ENCODE assay signal across 8 cellular contexts in genomic region chr1:47725732-47726495, GRCh38.
DNase-seq lines count a peak whose midpoint lies in the region; ATAC-seq, FAIRE-seq and TF ChIP-seq lines count a peak whose summit lies in the region.

No MANE protein-coding gene starts in this region.

- TF ChIP-seq CTCF in cardiac muscle cell (IDR thresholded peaks at IDR 0.05; ENCODE audit: low read depth, low read length) = peak; percentile 96
- peak; percentile 90 for TF ChIP-seq CTCF in progenitor cell of endocrine pancreas (IDR thresholded peaks at IDR 0.05; ENCODE audit: unreplicated experiment)

- H3K4me3 Mint-ChIP-seq in progenitor cell of endocrine pancreas (ENCODE audit: low read depth) = no peak overlapping the region

- no peaks in the 10 kb centered on the region for H3K9me3 Mint-ChIP-seq in activated naive CD4-positive, alpha-beta T cell treated with anti-CD3 and anti-CD28 coated beads, Interleukin-2, amount 50 U/mL, for 72 hours
- no peaks in the 10 kb centered on the region for H3K9me3 Mint-ChIP-seq in progenitor cell of endocrine pancreas (ENCODE audit: low read depth)

- no peaks in the 10 kb centered on the region for H3K36me3 ChIP-seq in ES-I3 (ENCODE audit: insufficient read depth, low read length)
- H3K36me3 ChIP-seq in cardiac muscle cell = no peaks in the 10 kb centered on the region

- H3K9me3 ChIP-seq in ES-I3 (ENCODE audit: control insufficient read depth, insufficient read depth, low read length) (no peaks in the 10 kb centered on the region), cardiac muscle cell (ENCODE audit: low read depth) (no peaks in the 10 kb centered on the region)

- H3K9ac ChIP-seq in ES-I3 (ENCODE audit: low read depth, low read length) = peak overlapping the region; percentile 9; the same call in 1 of the 2 replicates

- peaks cover 82% of the 10 kb centered on the region for H3K27me3 ChIP-seq in cardiac muscle cell

- H3K4me1 ChIP-seq in ES-I3 (ENCODE audit: insufficient read depth, low read length) = peaks cover 12% of the 10 kb centered on the region
- H3K4me1 ChIP-seq in cardiac muscle cell (ENCODE audit: low read depth) = peaks cover 3% of the 10 kb centered on the region

- DNase-seq in H54 (ENCODE audit: insufficient read length, low spot score) (peak; percentile 79), LHCN-M2 (ENCODE audit: low read depth) (peak; percentile 43), SHP77 (lab: John Stamatoyannopoulos, UW) (peak; percentile 60 to 74), cardiac muscle cell (ENCODE audit: low read depth in 1 of 2, low spot score in 1 of 2) (peak; percentile 81 to 89), progenitor cell of endocrine pancreas (ENCODE audit: low spot score, unreplicated experiment) (peak; percentile 70), urothelium cell line (ENCODE audit: low spot score) (peak; percentile 85)
- DNase-seq in activated naive CD4-positive, alpha-beta T cell treated with anti-CD3 and anti-CD28 coated beads, Interleukin-2, amount 50 U/mL, for 72 hours (ENCODE audit: low spot score in 2 of 2) = peak in 1 of 2 donors; percentile 68

- no peak overlapping the region for H3K4me3 ChIP-seq in cardiac muscle cell

- no peak overlapping the region for H3K27ac Mint-ChIP-seq in activated naive CD4-positive, alpha-beta T cell treated with anti-CD3 and anti-CD28 coated beads, Interleukin-2, amount 50 U/mL, for 72 hours
- no peak overlapping the region for H3K27ac Mint-ChIP-seq in progenitor cell of endocrine pancreas

- peak; percentile 78 to 92 for ATAC-seq in activated naive CD4-positive, alpha-beta T cell treated with anti-CD3 and anti-CD28 coated beads, Interleukin-2, amount 50 U/mL, for 72 hours

- H3K4me1 Mint-ChIP-seq in progenitor cell of endocrine pancreas (ENCODE audit: low read depth) = peaks cover 13% of the 10 kb centered on the region

- peaks cover 59% of the 10 kb centered on the region for H3K27me3 Mint-ChIP-seq in progenitor cell of endocrine pancreas

- no peak overlapping the region for H3K27ac ChIP-seq in cardiac muscle cell

- FAIRE-seq in H54 (lab: Jason Lieb, UNC) (no peak), urothelium cell line (lab: Jason Lieb, UNC) (no peak)

- H3K36me3 Mint-ChIP-seq in activated naive CD4-positive, alpha-beta T cell treated with anti-CD3 and anti-CD28 coated beads, Interleukin-2, amount 50 U/mL, for 72 hours = no peaks in the 10 kb centered on the region
- H3K36me3 Mint-ChIP-seq in progenitor cell of endocrine pancreas (ENCODE audit: insufficient read depth) = no peaks in the 10 kb centered on the region

- no peak for TF ChIP-seq POLR2A in H54 (IDR thresholded peaks at IDR 0.05; ENCODE audit: low read depth, low read length)
